In the genomic region with DNA sequence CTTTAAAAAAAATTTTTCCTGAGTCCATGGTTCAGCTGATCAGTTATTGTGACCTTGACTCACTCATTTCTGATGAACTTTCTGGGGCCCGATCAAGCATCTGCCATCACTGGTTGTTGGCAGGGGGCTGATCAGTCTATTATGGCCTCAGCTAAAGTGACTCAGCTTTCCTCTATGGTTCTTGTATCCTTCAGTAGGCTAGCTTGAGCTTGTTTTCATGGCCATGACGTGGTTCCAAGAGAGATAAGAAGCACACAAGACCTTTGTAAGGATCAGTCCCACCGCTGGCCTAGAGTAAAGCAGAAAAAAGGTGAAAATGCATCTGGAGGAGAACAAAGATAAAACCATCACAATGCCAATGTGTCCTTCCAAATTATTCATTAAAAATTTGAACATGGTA, we compare ENCODE assay signal across 24 cellular contexts. TPM values are rescaled to one million over a fixed set of nuclear protein-coding genes. Genes with fewer than 3 reads are reported as not detected.
"Had no signal": no experiment of that assay in that cellular context is flagged by ENCODE, and none has a peak within 500 bp of the region (broad histone marks: within the 10 kb centered on the region; RNA-seq: fewer than 3 reads in every experiment).

No MANE protein-coding gene starts in this region.

- H3K4me3 ChIP-seq: left ventricle myocardium inferior, lung, neural progenitor cell, ovary, right atrium auricular region, right lobe of liver, smooth muscle cell, tibial nerve, uterus had no signal

- DNase-seq: hippocampal formation; left ventricle myocardium inferior; mesendoderm; naive B cell; natural killer cell; nephron progenitor cell; occipital lobe; ovary; right lobe of liver; stimulated activated CD4-positive, alpha-beta T cell treated with anti-CD3 and anti-CD28 coated beads, Interleukin-12 subunit alpha, Interleukin-12 subunit beta, amount 100 ng/mL, for 4 hours; stimulated activated CD4-positive, alpha-beta T cell treated with anti-CD3 and anti-CD28 coated beads, Interleukin-15, amount 100 ng/mL, for 24 hours; stimulated activated CD4-positive, alpha-beta T cell treated with anti-CD3 and anti-CD28 coated beads, Interleukin-4, amount 100 ng/mL, for 24 hours; stimulated activated naive CD4-positive, alpha-beta T cell treated with Interleukin-2 at 50 U/mL for 16 hours; stimulated activated naive CD8-positive, alpha-beta T cell treated with anti-CD3 and anti-CD28 coated beads, Interleukin-15, amount 100 ng/mL, for 72 hours; substantia nigra; uterus had no signal

- H3K27me3 ChIP-seq: neural progenitor cell, neutrophil, ovary, right atrium auricular region, right lobe of liver, tibial nerve, uterus had no signal

- H3K36me3 ChIP-seq: left ventricle myocardium inferior, neural progenitor cell, neutrophil, ovary, right atrium auricular region, right lobe of liver, uterus had no signal

RNA-seq across cellular contexts. Expression of a gene that starts 29.8 kb away (rescaled TPM):
- total RNA-seq: left ventricle myocardium inferior, mononuclear cell, natural killer cell, occipital lobe, progenitor cell of endocrine pancreas, right lobe of liver had no signal
